ENCODE assay signal across 13 cellular contexts in genomic region chr12:68521321-68521839, GRCh38.
DNase-seq lines count a peak whose midpoint lies in the region; ATAC-seq and TF ChIP-seq lines count a peak whose summit lies in the region.
"Had no signal": no experiment of that assay in that cellular context is flagged by ENCODE, and none has a peak within 500 bp of the region (broad histone marks: within the 10 kb centered on the region; RNA-seq: fewer than 3 reads in every experiment).

No MANE protein-coding gene starts in this region.

- peaks cover 39% of the 10 kb centered on the region for H3K4me1 Mint-ChIP-seq in osteocyte (ENCODE audit: unreplicated experiment)
- peaks cover 0 to 7% of the 10 kb centered on the region in 2 donors for H3K4me1 Mint-ChIP-seq in stimulated activated naive B cell treated with anti-CD40 and anti-IgM and Interleukin-4, amounts not matched to agents 10 μg/mL and 1 μg/mL and 100 μg/mL, for 72 hours
- H3K4me1 Mint-ChIP-seq: activated naive CD8-positive, alpha-beta T cell treated with anti-CD3 and anti-CD28 coated beads, Interleukin-2, amount 10 ng/mL, durations not matched to agents 7 days and 5 days; natural killer cell had no signal

- H3K27me3 ChIP-seq in RWPE2 (ENCODE audit: insufficient read depth, poor library complexity, severe bottlenecking) = no peaks in the 10 kb centered on the region
- no peaks in the 10 kb centered on the region for H3K27me3 ChIP-seq in testis

- H3K36me3 ChIP-seq in RWPE2 (ENCODE audit: low read depth) = no peaks in the 10 kb centered on the region
- no peaks in the 10 kb centered on the region for H3K36me3 ChIP-seq in testis (ENCODE audit: low read depth, missing control alignments)

- no peaks in the 10 kb centered on the region for H3K36me3 Mint-ChIP-seq in osteocyte (ENCODE audit: unreplicated experiment)
- no peaks in the 10 kb centered on the region for H3K36me3 Mint-ChIP-seq in stimulated activated naive B cell treated with anti-CD40 and anti-IgM and Interleukin-4, amounts not matched to agents 10 μg/mL and 1 μg/mL and 100 μg/mL, for 72 hours
- H3K36me3 Mint-ChIP-seq: activated naive CD8-positive, alpha-beta T cell treated with anti-CD3 and anti-CD28 coated beads, Interleukin-2, amount 10 ng/mL, durations not matched to agents 7 days and 5 days; natural killer cell had no signal

- no peaks in the 10 kb centered on the region for H3K9me3 Mint-ChIP-seq in osteocyte (ENCODE audit: unreplicated experiment)
- H3K9me3 Mint-ChIP-seq in stimulated activated naive B cell treated with anti-CD40 and anti-IgM and Interleukin-4, amounts not matched to agents 10 μg/mL and 1 μg/mL and 100 μg/mL, for 72 hours = no peaks in the 10 kb centered on the region
- H3K9me3 Mint-ChIP-seq: activated naive CD8-positive, alpha-beta T cell treated with anti-CD3 and anti-CD28 coated beads, Interleukin-2, amount 10 ng/mL, durations not matched to agents 7 days and 5 days; natural killer cell had no signal

- no peak for TF ChIP-seq CTCF in RWPE2 (IDR thresholded peaks at IDR 0.05; ENCODE audit: poor library complexity, severe bottlenecking)
- TF ChIP-seq CTCF in osteocyte (IDR thresholded peaks at IDR 0.05) = no peak
- no peak for TF ChIP-seq CTCF in testis (IDR thresholded peaks at IDR 0.05)

- peak overlapping the region; percentile 61 for H3K27ac ChIP-seq in RWPE2 (ENCODE audit: poor library complexity, severe bottlenecking)
- H3K27ac ChIP-seq in testis = peak overlapping the region in 1 of 2 donors; percentile 15

- peak overlapping the region; percentile 56 for H3K4me3 Mint-ChIP-seq in osteocyte (ENCODE audit: unreplicated experiment)
- H3K4me3 Mint-ChIP-seq in stimulated activated naive B cell treated with anti-CD40 and anti-IgM and Interleukin-4, amounts not matched to agents 10 μg/mL and 1 μg/mL and 100 μg/mL, for 72 hours = no peak overlapping the region
- H3K4me3 Mint-ChIP-seq: activated naive CD8-positive, alpha-beta T cell treated with anti-CD3 and anti-CD28 coated beads, Interleukin-2, amount 10 ng/mL, durations not matched to agents 7 days and 5 days; natural killer cell had no signal

- no peaks in the 10 kb centered on the region for H3K27me3 Mint-ChIP-seq in osteocyte (ENCODE audit: unreplicated experiment)
- no peaks in the 10 kb centered on the region for H3K27me3 Mint-ChIP-seq in stimulated activated naive B cell treated with anti-CD40 and anti-IgM and Interleukin-4, amounts not matched to agents 10 μg/mL and 1 μg/mL and 100 μg/mL, for 72 hours
- H3K27me3 Mint-ChIP-seq: activated naive CD8-positive, alpha-beta T cell treated with anti-CD3 and anti-CD28 coated beads, Interleukin-2, amount 10 ng/mL, durations not matched to agents 7 days and 5 days had no signal

- peak; percentile 79 for ATAC-seq in RWPE2 (ENCODE audit: low read depth)
- ATAC-seq in HG03108 (IDR thresholded peaks at IDR 0.05; ENCODE audit: unreplicated experiment) = no peak
- ATAC-seq in HG03342 (IDR thresholded peaks at IDR 0.05; ENCODE audit: unreplicated experiment) = no peak
- ATAC-seq in stimulated activated naive B cell treated with anti-CD40 and anti-IgM and Interleukin-4, amounts not matched to agents 10 μg/mL and 1 μg/mL and 100 μg/mL, for 72 hours (replicated peaks) = no peak
- ATAC-seq: natural killer cell had no signal

- DNase-seq in EL (peak; percentile 78), RWPE2 (ENCODE audit: low spot score) (no peak), fibroblast of gingiva (ENCODE audit: low read depth) (peak; percentile 77), osteocyte (ENCODE audit: extremely low spot score, unreplicated experiment) (no peak), testis (no peak)
- no peak for DNase-seq in stimulated activated naive B cell treated with anti-CD40 and anti-IgM and Interleukin-4, amounts not matched to agents 10 μg/mL and 1 μg/mL and 100 μg/mL, for 72 hours
- DNase-seq: activated CD4-positive, alpha-beta T cell treated with anti-CD3 and anti-CD28 coated beads for 1 hour; activated naive CD8-positive, alpha-beta T cell treated with anti-CD3 and anti-CD28 coated beads, Interleukin-2, amount 10 ng/mL, durations not matched to agents 7 days and 5 days; DMS79; glutamatergic neuron; natural killer cell had no signal

- 27 to 35% methylated on average over 5 of the region's 5 CpGs for WGBS in testis, 2 donors

- TF ChIP-seq POLR2A in testis (IDR thresholded peaks at IDR 0.05) = no peak

- H3K4me3 ChIP-seq in RWPE2 (ENCODE audit: severe bottlenecking) = no peak overlapping the region
- no peak overlapping the region for H3K4me3 ChIP-seq in testis

- H3K4me1 ChIP-seq in RWPE2 (ENCODE audit: insufficient read depth, poor library complexity, severe bottlenecking) (peaks cover 13% of the 10 kb centered on the region), testis (no peaks in the 10 kb centered on the region)

- peak overlapping the region; percentile 96 for H3K27ac Mint-ChIP-seq in osteocyte (ENCODE audit: unreplicated experiment)
- no peak overlapping the region for H3K27ac Mint-ChIP-seq in stimulated activated naive B cell treated with anti-CD40 and anti-IgM and Interleukin-4, amounts not matched to agents 10 μg/mL and 1 μg/mL and 100 μg/mL, for 72 hours
- H3K27ac Mint-ChIP-seq: activated naive CD8-positive, alpha-beta T cell treated with anti-CD3 and anti-CD28 coated beads, Interleukin-2, amount 10 ng/mL, durations not matched to agents 7 days and 5 days; natural killer cell had no signal

- H3K9me3 ChIP-seq in RWPE2 (ENCODE audit: severe bottlenecking) = no peaks in the 10 kb centered on the region
- H3K9me3 ChIP-seq in testis = no peaks in the 10 kb centered on the region

- intact Hi-C loops in testis (cut with DNase I; ENCODE audit: low total_unique reads) = no loop called here

Comparison
In these comparisons a context has a peak if more than half of its experiments do, and no peak if none do; other contexts are left out.
1. DNase-seq: peak in EL (single experiment) and fibroblast of gingiva (single experiment); none in RWPE2 (single experiment), osteocyte (single experiment), testis (single experiment) and stimulated activated naive B cell treated with anti-CD40 and anti-IgM and Interleukin-4, amounts not matched to agents 10 μg/mL and 1 μg/mL and 100 μg/mL, for 72 hours (single experiment).